Comparison of ENCODE assay signal across 7 cellular contexts in genomic region chr9:78369644-78370219, GRCh38.
DNase-seq lines count a peak whose midpoint lies in the region; ATAC-seq and TF ChIP-seq lines count a peak whose summit lies in the region.

No MANE protein-coding gene starts in this region.

- no peaks in the 10 kb centered on the region for H3K4me1 ChIP-seq in lung (ENCODE audit: control insufficient read depth in 2 of 2, insufficient read depth in 2 of 2, low read length in 2 of 2)

- no peak overlapping the region for H3K4me3 ChIP-seq in lung

- TF ChIP-seq CTCF in lung (IDR thresholded peaks at IDR 0.05; ENCODE audit: control extremely low read depth, extremely low read depth), result peak; percentile 49

- H3K9me3 ChIP-seq in lung (ENCODE audit: control insufficient read depth in 2 of 2, insufficient read depth in 1 of 2, low read length in 1 of 2), result peaks cover 0 to 4% of the 10 kb centered on the region in 2 donors

- DNase-seq in NCI-H345 (lab: John Stamatoyannopoulos, UW) (peak; percentile 55), lung (ENCODE audit: low spot score) (peak; percentile 47)
- DNase-seq in activated CD4-positive, alpha-beta T cell treated with anti-CD3 and anti-CD28 coated beads, Interleukin-2, amount 50 U/mL, for 1 hour, result peak; percentile 47
- peak; percentile 25 for DNase-seq in effector CD4-positive, alpha-beta T cell
- peak; percentile 1 to 8 for DNase-seq in stimulated activated CD8-positive, alpha-beta memory T cell treated with anti-CD3 and anti-CD28 coated beads, Interleukin-15, amount 100 ng/mL, for 4 hours (ENCODE audit: low read depth in 2 of 2)

- H3K27ac ChIP-seq in lung (ENCODE audit: low read depth in 1 of 2, low read length in 1 of 2), result no peak overlapping the region

- no peaks in the 10 kb centered on the region for H3K36me3 ChIP-seq in lung (ENCODE audit: control insufficient read depth in 2 of 2, insufficient read depth in 2 of 2, low read length in 2 of 2)

- no peaks in the 10 kb centered on the region for H3K27me3 ChIP-seq in lung (ENCODE audit: control insufficient read depth, insufficient read depth)

- WGBS in lung, 2 donors, result 32 to 45% methylated on average over 8 of the region's 8 CpGs

- peak; percentile 67 for ATAC-seq in GM18498 (IDR thresholded peaks at IDR 0.05; ENCODE audit: unreplicated experiment)
- ATAC-seq in HG02884 (IDR thresholded peaks at IDR 0.05; ENCODE audit: unreplicated experiment), result peak; percentile 64
- peak; percentile 84 for ATAC-seq in lung (ENCODE audit: insufficient read depth, low FRiP score)

Comparison
In these comparisons a context has a peak if more than half of its experiments do, and no peak if none do; other contexts are left out.
1. DNase-seq: peak in every context shown above with its lines; median percentile 55 in NCI-H345; 47 in activated CD4-positive, alpha-beta T cell treated with anti-CD3 and anti-CD28 coated beads, Interleukin-2, amount 50 U/mL, for 1 hour; 47 in lung; 25 in effector CD4-positive, alpha-beta T cell; 4 in stimulated activated CD8-positive, alpha-beta memory T cell treated with anti-CD3 and anti-CD28 coated beads, Interleukin-15, amount 100 ng/mL, for 4 hours.